29 cellular contexts compared by ENCODE assay signal in genomic region chr1:33561576-33561975, GRCh38.
"Had no signal": no experiment of that assay in that cellular context is flagged by ENCODE, and none has a peak within 500 bp of the region (broad histone marks: within the 10 kb centered on the region; RNA-seq: fewer than 3 reads in every experiment).

No MANE protein-coding gene starts in this region.

- DNase-seq: natural killer cell; nucleus accumbens; ovary; posterior cingulate gyrus; psoas muscle; right cardiac atrium; right lobe of liver; sigmoid colon; small intestine; stimulated activated CD4-positive, alpha-beta T cell treated with anti-CD3 and anti-CD28 coated beads, Interleukin-15, amount 100 ng/mL, for 24 hours; stimulated activated CD4-positive, alpha-beta T cell treated with anti-CD3 and anti-CD28 coated beads, Interleukin-2, amount 100 ng/mL, for 24 hours; stimulated activated CD4-positive, alpha-beta T cell treated with anti-CD3 and anti-CD28 coated beads, Interleukin-2, amount 100 ng/mL, for 48 hours; stimulated activated CD4-positive, alpha-beta T cell treated with anti-CD3 and anti-CD28 coated beads, Interleukin-4, amount 100 ng/mL, for 24 hours; stimulated activated naive B cell treated with anti-CD40 and anti-IgM and Interleukin-4, amounts not matched to agents 10 μg/mL and 1 μg/mL and 100 μg/mL, for 72 hours; stimulated activated naive CD4-positive, alpha-beta T cell treated with Interleukin-2 at 50 U/mL for 16 hours; stomach; thyroid gland; trophoblast cell; upper lobe of left lung had no signal

- H3K9me3 Mint-ChIP-seq: natural killer cell; stimulated activated naive CD8-positive, alpha-beta T cell treated with anti-CD3 and anti-CD28 coated beads, Interleukin-15, Interleukin-2, amounts not matched to agents 100 ng/mL and 50 ng/mL, for 24 hours had no signal

- H3K27ac ChIP-seq: neutrophil, ovary, parathyroid adenoma, psoas muscle, right lobe of liver, sigmoid colon, stomach, thoracic aorta, thyroid gland, tibial nerve, upper lobe of left lung, vagina had no signal

- H3K4me1 ChIP-seq: parathyroid adenoma, psoas muscle, right lobe of liver, sigmoid colon, thyroid gland, vagina had no signal

- FAIRE-seq: small intestine, urothelium cell line had no signal

- H3K79me2 ChIP-seq: parathyroid adenoma had no signal

- H3K36me3 ChIP-seq: neutrophil, ovary, right lobe of liver, sigmoid colon, stomach, thoracic aorta, thyroid gland, tibial nerve, upper lobe of left lung, vagina had no signal

- H3K4me3 Mint-ChIP-seq: natural killer cell; nephron; stimulated activated effector memory CD8-positive, alpha-beta T cell treated with anti-CD3 and anti-CD28 coated beads, Interleukin-12 subunit alpha, Interleukin-12 subunit beta, amount 100 ng/mL, for 72 hours; stimulated activated naive B cell treated with anti-CD40 and anti-IgM and Interleukin-4, amounts not matched to agents 10 μg/mL and 1 μg/mL and 100 μg/mL, for 72 hours; stimulated activated naive CD8-positive, alpha-beta T cell treated with anti-CD3 and anti-CD28 coated beads, Interleukin-15, Interleukin-2, amounts not matched to agents 100 ng/mL and 50 ng/mL, for 24 hours had no signal

- H3K27me3 Mint-ChIP-seq: progenitor cell of endocrine pancreas had no signal

- H3K36me3 Mint-ChIP-seq: natural killer cell; stimulated activated effector memory CD8-positive, alpha-beta T cell treated with anti-CD3 and anti-CD28 coated beads, Interleukin-12 subunit alpha, Interleukin-12 subunit beta, amount 100 ng/mL, for 72 hours; stimulated activated naive B cell treated with anti-CD40 and anti-IgM and Interleukin-4, amounts not matched to agents 10 μg/mL and 1 μg/mL and 100 μg/mL, for 72 hours had no signal

- H3K9ac ChIP-seq: parathyroid adenoma had no signal

- ATAC-seq: natural killer cell; psoas muscle; right cardiac atrium; right lobe of liver; stimulated activated effector memory CD8-positive, alpha-beta T cell treated with anti-CD3 and anti-CD28 coated beads, Interleukin-12 subunit alpha, Interleukin-12 subunit beta, amount 100 ng/mL, for 72 hours; stimulated activated naive B cell treated with anti-CD40 and anti-IgM and Interleukin-4, amounts not matched to agents 10 μg/mL and 1 μg/mL and 100 μg/mL, for 72 hours had no signal

- H3K9me3 ChIP-seq: neutrophil, ovary, psoas muscle, right lobe of liver, sigmoid colon, stomach, thoracic aorta, thyroid gland, tibial nerve, upper lobe of left lung, vagina had no signal

- H3K27ac Mint-ChIP-seq: natural killer cell; nephron; progenitor cell of endocrine pancreas; stimulated activated effector memory CD8-positive, alpha-beta T cell treated with anti-CD3 and anti-CD28 coated beads, Interleukin-12 subunit alpha, Interleukin-12 subunit beta, amount 100 ng/mL, for 72 hours; stimulated activated naive B cell treated with anti-CD40 and anti-IgM and Interleukin-4, amounts not matched to agents 10 μg/mL and 1 μg/mL and 100 μg/mL, for 72 hours; stimulated activated naive CD8-positive, alpha-beta T cell treated with anti-CD3 and anti-CD28 coated beads, Interleukin-15, Interleukin-2, amounts not matched to agents 100 ng/mL and 50 ng/mL, for 24 hours had no signal

- H3K4me3 ChIP-seq: ovary, psoas muscle, right lobe of liver, sigmoid colon, stomach, thoracic aorta, thyroid gland, tibial nerve, upper lobe of left lung, vagina had no signal

- H3K27me3 ChIP-seq: neutrophil, ovary, right lobe of liver, sigmoid colon, stomach, thyroid gland, tibial nerve, upper lobe of left lung, vagina had no signal

- H2AFZ ChIP-seq: parathyroid adenoma had no signal

- H3K4me1 Mint-ChIP-seq: natural killer cell; nephron; stimulated activated effector memory CD8-positive, alpha-beta T cell treated with anti-CD3 and anti-CD28 coated beads, Interleukin-12 subunit alpha, Interleukin-12 subunit beta, amount 100 ng/mL, for 72 hours; stimulated activated naive B cell treated with anti-CD40 and anti-IgM and Interleukin-4, amounts not matched to agents 10 μg/mL and 1 μg/mL and 100 μg/mL, for 72 hours had no signal
